Comparison of ENCODE assay signal across 19 cellular contexts in genomic region chr19:7560271-7560670, GRCh38. TPM values are rescaled to one million over a fixed set of nuclear protein-coding genes. Genes with fewer than 3 reads are reported as not detected.
DNase-seq lines count a peak whose midpoint lies in the region; ATAC-seq, FAIRE-seq and TF ChIP-seq lines count a peak whose summit lies in the region.
"Had no signal": no experiment of that assay in that cellular context is flagged by ENCODE, and none has a peak within 500 bp of the region (broad histone marks: within the 10 kb centered on the region; RNA-seq: fewer than 3 reads in every experiment).

No MANE protein-coding gene starts in this region.

- H2BK120ac ChIP-seq in H1 (replicated peaks; ENCODE audit: low read depth, low read length): no peak overlapping the region

- H3K79me2 ChIP-seq in PC-3 (ENCODE audit: low read length) (no peaks in the 10 kb centered on the region), H1 (ENCODE audit: control insufficient read depth in 1 of 2, insufficient read depth in 2 of 2, low read length in 2 of 2) (no peaks in the 10 kb centered on the region)

- CTCF ChIA-PET in PC-3 (lab: Charles Lee) (no interaction called here), H1 (lab: Charles Lee; ENCODE audit: partially characterized antibody) (interaction anchor here (1.2 to 2.9 kb wide), 4 partner anchors 8 to 63 kb away, joined by 3 to 14 read pairs (median 5); partner anchors contain the start of gene CAMSAP3)

- H3K4me1 ChIP-seq in PC-3 (ENCODE audit: insufficient read depth, low read length): no peaks in the 10 kb centered on the region
- H3K4me1 ChIP-seq in H1 (replicated peaks in 1 of 4; ENCODE audit: control insufficient read depth in 3 of 4, insufficient read depth in 4 of 4, low read length in 3 of 4): peaks cover 0 to 3% (median 1%) of the 10 kb centered on the region in 4 experiments; a peak in 3 of 7 replicates
- H3K4me1 ChIP-seq in upper lobe of right lung: no peaks in the 10 kb centered on the region

- no peak overlapping the region for H3K23ac ChIP-seq in H1 (ENCODE audit: insufficient read length)

- H4K91ac ChIP-seq in H1 (replicated peaks; ENCODE audit: insufficient read length, low read length): no peak overlapping the region

- H4K20me1 ChIP-seq in PC-3 (ENCODE audit: low read length) (no peaks in the 10 kb centered on the region), H1 (replicated peaks in 1 of 2; ENCODE audit: control insufficient read depth in 1 of 2, insufficient read depth in 2 of 2, low read length in 2 of 2) (peaks cover 0 to 10% of the 10 kb centered on the region in 2 experiments)

- H4K8ac ChIP-seq in H1 (ENCODE audit: extremely low read depth, insufficient read depth, low read length): peak overlapping the region; percentile 68; the same call in 1 of the 2 replicates

- H2AK5ac ChIP-seq in H1 (ENCODE audit: low read depth, low read length): no peak overlapping the region

- no peaks in the 10 kb centered on the region for H3F3A ChIP-seq in PC-3 (ENCODE audit: low read length, unreplicated experiment)

- intact Hi-C loops in PC-3 (cut with micrococcal nuclease): no loop called here
- intact Hi-C loops in upper lobe of right lung (cut with DNase I): no loop called here

- H3K36me3 ChIP-seq in PC-3 (ENCODE audit: low read depth, low read length): peaks cover 41% of the 10 kb centered on the region
- peaks cover 10 to 26% (median 19%) of the 10 kb centered on the region in 4 experiments for H3K36me3 ChIP-seq in H1 (ENCODE audit: control insufficient read depth in 2 of 4, insufficient read depth in 4 of 4, low read length in 3 of 4)
- peaks cover 65% of the 10 kb centered on the region for H3K36me3 ChIP-seq in upper lobe of right lung

- H2BK20ac ChIP-seq in H1 (ENCODE audit: low read length): no peak overlapping the region

- H3K14ac ChIP-seq in H1 (ENCODE audit: insufficient read length): no peak overlapping the region

- H3K56ac ChIP-seq in H1 (replicated peaks; ENCODE audit: insufficient read length, low read depth, low read length): no peak overlapping the region

- no peak overlapping the region for H4K5ac ChIP-seq in H1 (ENCODE audit: insufficient read length, low read depth, low read length)

- no peak for TF ChIP-seq RAD21 in H1 (IDR thresholded peaks at IDR 0.05 in 1 of 2, conservative IDR thresholded peaks at IDR 0.05 in 1 of 2; ENCODE audit: low read depth in 2 of 2, low read length in 2 of 2)

- H3K9me3 ChIP-seq in PC-3 (ENCODE audit: low read length): no peaks in the 10 kb centered on the region
- no peaks in the 10 kb centered on the region for H3K9me3 ChIP-seq in H1 (ENCODE audit: insufficient read depth in 2 of 2, low read depth in 1 of 2, low read length in 1 of 2)
- H3K9me3 ChIP-seq in upper lobe of right lung: no peaks in the 10 kb centered on the region

- no peak overlapping the region for H3K18ac ChIP-seq in H1 (ENCODE audit: extremely low read depth, low read length)

- no peak overlapping the region for H2BK5ac ChIP-seq in H1 (ENCODE audit: low read depth, low read length)

- no peak for FAIRE-seq in H1 (lab: Jason Lieb, UNC)
- FAIRE-seq: GM12892 had no signal

- TF ChIP-seq CTCF in GM10266 (IDR thresholded peaks at IDR 0.05; ENCODE audit: control insufficient read depth, insufficient read depth, low read depth, missing control alignments): no peak
- TF ChIP-seq CTCF in PC-3 (conservative IDR thresholded peaks at IDR 0.05; ENCODE audit: low read depth, low read length): no peak
- no peak for TF ChIP-seq CTCF in H1 (IDR thresholded peaks at IDR 0.05; ENCODE audit: control extremely low read depth in 1 of 3, insufficient read depth in 1 of 3, low read depth in 1 of 3, low read length in 3 of 3)
- TF ChIP-seq CTCF in upper lobe of right lung (IDR thresholded peaks at IDR 0.05): no peak

- DNase-seq in GM10266 (ENCODE audit: extremely low spot score) (peak; percentile 5), PC-3 (no peak), H1 (ENCODE audit: low read depth in 1 of 2, low spot score in 2 of 2) (no peak), Ammon's horn (ENCODE audit: low spot score) (no peak), upper lobe of right lung (no peak), cerebellar cortex (ENCODE audit: low spot score) (no peak)
- DNase-seq: 8988T; Calu3; CD8-positive, alpha-beta T cell; DMS79 treated with DMSO at 0.1 percent for 48 hours; EL; GOT3; H9 had no signal

- H3K27me3 ChIP-seq in PC-3 (ENCODE audit: low read length) (no peaks in the 10 kb centered on the region), H1 (replicated peaks in 1 of 4; ENCODE audit: control insufficient read depth in 3 of 4, extremely low read depth in 1 of 4, insufficient read depth in 3 of 4, low read length in 3 of 4) (no peaks in the 10 kb centered on the region), upper lobe of right lung (no peaks in the 10 kb centered on the region)
- H3K27me3 ChIP-seq: BLaER1 treated with 17β-estradiol and CSF1 and Interleukin-3, amounts not matched to agents 10 nM and 100 nM had no signal

- no peaks in the 10 kb centered on the region for H3K9me2 ChIP-seq in PC-3 (replicated peaks; ENCODE audit: low read length)

- H3K4me3 ChIP-seq in PC-3 (ENCODE audit: low read length) (no peak overlapping the region), H1 (ENCODE audit: extremely low read depth in 1 of 4, insufficient read depth in 2 of 4, low read depth in 3 of 4, low read length in 4 of 4) (no peak overlapping the region), upper lobe of right lung (no peak overlapping the region)
- H3K4me3 ChIP-seq: BLaER1 treated with 17β-estradiol and CSF1 and Interleukin-3, amounts not matched to agents 10 nM and 100 nM had no signal

- no peak for TF ChIP-seq EP300 in H1 (IDR thresholded peaks at IDR 0.05; ENCODE audit: borderline replicate concordance in 1 of 2, low read depth in 2 of 2, low read length in 2 of 2)

- TF ChIP-seq POLR2A in H1 (IDR thresholded peaks at IDR 0.05; ENCODE audit: control extremely low read depth in 1 of 2, low read depth in 2 of 2, low read length in 2 of 2): no peak

- POLR2A ChIA-PET in PC-3 (lab: Charles Lee; ENCODE audit: unreplicated experiment): no interaction called here
- POLR2A ChIA-PET in H1 (lab: Charles Lee; ENCODE audit: partially characterized antibody): interaction anchor here (0.9 to 1.2 kb wide), 2 partner anchors 8 to 9 kb away, joined by 3 to 4 read pairs; no protein-coding TSS in a partner anchor

- H2BK15ac ChIP-seq in H1 (ENCODE audit: low read length): no peak overlapping the region

- BruUV-seq in PC-3 (replicated peaks; lab: Mats Ljungman, UMichigan): no TSS peak

- no peak overlapping the region for H2AFZ ChIP-seq in PC-3 (ENCODE audit: low read length)
- no peak overlapping the region for H2AFZ ChIP-seq in H1 (ENCODE audit: low read length)

- H3K79me1 ChIP-seq in H1 (ENCODE audit: low read depth, low read length): no peaks in the 10 kb centered on the region

- H3K4ac ChIP-seq in H1 (replicated peaks; ENCODE audit: insufficient read length, low read depth, low read length): no peak overlapping the region

- H3K27ac ChIP-seq in PC-3 (ENCODE audit: low read length) (no peak overlapping the region), H1 (ENCODE audit: low read depth, low read length) (no peak overlapping the region), upper lobe of right lung (no peak overlapping the region)
- H3K27ac ChIP-seq: BLaER1 treated with 17β-estradiol and CSF1 and Interleukin-3, amounts not matched to agents 10 nM and 100 nM; HL-60 had no signal

- 94% methylated on average over 3 of the region's 3 CpGs; no CpG with 5 or more reads in 1 of the 2 experiments for WGBS in H1 (ENCODE audit: extremely low coverage in 1 of 2, insufficient coverage in 1 of 2, insufficient read length in 1 of 2, insufficient replicate concordance in 2 of 2, low coverage in 1 of 2, low lambda C conversion rate in 2 of 2, missing lambda C conversion rate in 1 of 2), 2 experiments

- H2BK12ac ChIP-seq in H1 (ENCODE audit: low read depth, low read length): no peak overlapping the region

- peak; percentile 12; the same call in 1 of the 2 replicates for ATAC-seq in PC-3
- no peak for ATAC-seq in upper lobe of right lung
- ATAC-seq in HG02588 (IDR thresholded peaks at IDR 0.05; ENCODE audit: unreplicated experiment): no peak
- ATAC-seq: CD8-positive, alpha-beta T cell had no signal

- H3K23me2 ChIP-seq in H1 (ENCODE audit: low read depth, low read length): no peaks in the 10 kb centered on the region; the same call in 1 of the 2 replicates

- H3K4me2 ChIP-seq in PC-3 (ENCODE audit: low read length): no peak overlapping the region
- no peak overlapping the region for H3K4me2 ChIP-seq in H1 (ENCODE audit: insufficient read depth in 1 of 2, low read depth in 2 of 2, low read length in 2 of 2)
- H3K4me2 ChIP-seq: BLaER1 treated with 17β-estradiol and CSF1 and Interleukin-3, amounts not matched to agents 10 nM and 100 nM had no signal

- no peak overlapping the region for H3K9ac ChIP-seq in PC-3 (ENCODE audit: low read length)
- H3K9ac ChIP-seq in H1 (replicated peaks in 1 of 4; ENCODE audit: extremely low read depth in 1 of 4, low read depth in 3 of 4, low read length in 3 of 4): no peak overlapping the region
- H3K9ac ChIP-seq: BLaER1 treated with 17β-estradiol and CSF1 and Interleukin-3, amounts not matched to agents 10 nM and 100 nM had no signal

RNA-seq across cellular contexts. Expression of gene PNPLA6, which starts 24.8 kb away (rescaled TPM):
- total RNA-seq in PC-3 (2014; rRNA removed) (217 and 291 TPM in 2 replicates), upper lobe of right lung (190 TPM)
- total RNA-seq in H1 (2021; fragmentation: NEBNext Ultra II Directional; extraction: Animal tissue kit (Norgen Biotek cat#: 25700)): 121 and 123 TPM in 2 replicates
- 55.1 and 121 TPM in 2 replicates for polyA plus RNA-seq in H1 (2011; rRNA removed)
- 59.0 TPM for polyA plus RNA-seq in H1 (2011; cell fraction: cytosol; rRNA removed)
- polyA plus RNA-seq in H1 (2011; cell fraction: nucleus; rRNA removed): 207 TPM
- 77.9 to 117 TPM (median 110 TPM) in 4 replicates for polyA plus RNA-seq in H1 (2012, experiment 1 of 2)
- polyA plus RNA-seq in H1 (2012, experiment 2 of 2): 119 TPM
- polyA plus RNA-seq in H1 (2013, experiment 1 of 2): 101 TPM
- 100 TPM for polyA plus RNA-seq in H1 (2013, experiment 2 of 2)
- polyA minus RNA-seq in H1 (2011; rRNA and poly(A)+ RNA removed): 48.4 and 57.9 TPM in 2 replicates
- 93.0 TPM for polyA minus RNA-seq in H1 (2011; cell fraction: cytosol; rRNA and poly(A)+ RNA removed)
- polyA minus RNA-seq in H1 (2011; cell fraction: nucleus; rRNA and poly(A)+ RNA removed): 92.4 TPM

RNA-seq across cellular contexts. Expression of gene CAMSAP3, which starts 35.4 kb away (rescaled TPM):
- total RNA-seq in PC-3 (2014; rRNA removed) (16.6 and 25.4 TPM in 2 replicates), upper lobe of right lung (29.1 TPM)
- 30.4 and 32.5 TPM in 2 replicates for total RNA-seq in H1 (2021; fragmentation: NEBNext Ultra II Directional; extraction: Animal tissue kit (Norgen Biotek cat#: 25700))
- 11.4 and 19.6 TPM in 2 replicates for polyA plus RNA-seq in H1 (2011; rRNA removed)
- polyA plus RNA-seq in H1 (2011; cell fraction: cytosol; rRNA removed): 12.9 TPM
- 69.2 TPM for polyA plus RNA-seq in H1 (2011; cell fraction: nucleus; rRNA removed)
- polyA plus RNA-seq in H1 (2012, experiment 1 of 2): 18.4 to 30.0 TPM (median 24.6 TPM) in 4 replicates
- polyA plus RNA-seq in H1 (2012, experiment 2 of 2): 25.6 TPM
- polyA plus RNA-seq in H1 (2013, experiment 1 of 2): 19.2 TPM
- 17.8 TPM for polyA plus RNA-seq in H1 (2013, experiment 2 of 2)
- 5.0 and 7.4 TPM in 2 replicates for polyA minus RNA-seq in H1 (2011; rRNA and poly(A)+ RNA removed)
- 10.3 TPM for polyA minus RNA-seq in H1 (2011; cell fraction: cytosol; rRNA and poly(A)+ RNA removed)
- polyA minus RNA-seq in H1 (2011; cell fraction: nucleus; rRNA and poly(A)+ RNA removed): 13.5 TPM
- total RNA-seq: HT1080 had no signal
- polyA plus RNA-seq: AG04450 had no signal

RNA-seq across cellular contexts. Expression of gene MCOLN1, which starts 37.8 kb away (rescaled TPM):
- total RNA-seq in PC-3 (2014; rRNA removed) (10.2 and 22.9 TPM in 2 replicates), upper lobe of right lung (55.0 TPM)
- total RNA-seq in H1 (2021; fragmentation: NEBNext Ultra II Directional; extraction: Animal tissue kit (Norgen Biotek cat#: 25700)): 15.8 and 19.1 TPM in 2 replicates
- polyA plus RNA-seq in H1 (2011; rRNA removed): 40.0 and 42.8 TPM in 2 replicates
- 26.0 TPM for polyA plus RNA-seq in H1 (2011; cell fraction: cytosol; rRNA removed)
- polyA plus RNA-seq in H1 (2011; cell fraction: nucleus; rRNA removed): 71.1 TPM
- 16.2 to 22.1 TPM (median 19.4 TPM) in 4 replicates for polyA plus RNA-seq in H1 (2012, experiment 1 of 2)
- 24.5 TPM for polyA plus RNA-seq in H1 (2012, experiment 2 of 2)
- polyA plus RNA-seq in H1 (2013, experiment 1 of 2): 18.1 TPM
- 18.1 TPM for polyA plus RNA-seq in H1 (2013, experiment 2 of 2)
- 32.4 and 35.1 TPM in 2 replicates for polyA minus RNA-seq in H1 (2011; rRNA and poly(A)+ RNA removed)
- polyA minus RNA-seq in H1 (2011; cell fraction: cytosol; rRNA and poly(A)+ RNA removed): 19.8 TPM
- polyA minus RNA-seq in H1 (2011; cell fraction: nucleus; rRNA and poly(A)+ RNA removed): 22.5 TPM

RNA-seq across cellular contexts. Expression of gene ZNF358, which starts 44.4 kb away (rescaled TPM):
- total RNA-seq in PC-3 (2014; rRNA removed): 41.6 and 53.4 TPM in 2 replicates
- 40.0 and 44.0 TPM in 2 replicates for total RNA-seq in H1 (2021; fragmentation: NEBNext Ultra II Directional; extraction: Animal tissue kit (Norgen Biotek cat#: 25700))
- polyA plus RNA-seq in H1 (2011; rRNA removed): 60.3 and 117 TPM in 2 replicates
- polyA plus RNA-seq in H1 (2011; cell fraction: cytosol; rRNA removed): 39.7 TPM
- 48.1 TPM for polyA plus RNA-seq in H1 (2011; cell fraction: nucleus; rRNA removed)
- 34.2 to 38.8 TPM (median 38.1 TPM) in 4 replicates for polyA plus RNA-seq in H1 (2012, experiment 1 of 2)
- 37.1 TPM for polyA plus RNA-seq in H1 (2012, experiment 2 of 2)
- 43.9 TPM for polyA plus RNA-seq in H1 (2013, experiment 1 of 2)
- polyA plus RNA-seq in H1 (2013, experiment 2 of 2): 44.5 TPM
- polyA minus RNA-seq in H1 (2011; rRNA and poly(A)+ RNA removed): 15.6 and 24.3 TPM in 2 replicates
- polyA minus RNA-seq in H1 (2011; cell fraction: cytosol; rRNA and poly(A)+ RNA removed): 34.9 TPM
- polyA minus RNA-seq in H1 (2011; cell fraction: nucleus; rRNA and poly(A)+ RNA removed): 19.2 TPM
- 56.9 TPM for total RNA-seq in upper lobe of right lung
